In the genomic region with DNA sequence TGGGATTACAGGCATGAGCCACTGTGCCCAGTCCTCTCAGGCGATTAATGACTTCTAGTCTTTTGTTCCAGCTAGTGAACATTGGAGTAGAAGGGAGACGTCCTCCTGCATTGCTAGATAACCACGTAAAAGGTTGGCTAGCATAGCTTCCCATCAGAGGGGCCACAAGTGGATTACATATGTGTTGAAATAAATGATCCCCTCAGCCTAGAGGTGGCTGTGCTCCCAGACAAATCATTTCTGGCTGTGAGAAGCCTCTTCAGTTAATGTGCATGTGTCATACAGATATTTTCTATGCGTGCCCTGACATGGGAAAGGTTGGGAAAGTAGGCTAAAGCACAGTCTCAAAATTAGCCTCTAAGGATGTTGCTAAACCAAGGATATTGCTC, we compare ENCODE assay signal across 17 cellular contexts. TPM values are rescaled to one million over a fixed set of nuclear protein-coding genes. Genes with fewer than 3 reads are reported as not detected.
DNase-seq lines count a peak whose midpoint lies in the region; ATAC-seq lines count a peak whose summit lies in the region.
"Had no signal": no experiment of that assay in that cellular context is flagged by ENCODE, and none has a peak within 500 bp of the region (broad histone marks: within the 10 kb centered on the region; RNA-seq: fewer than 3 reads in every experiment).

No MANE protein-coding gene starts in this region.

- H3K27ac ChIP-seq in subcutaneous abdominal adipose tissue (ENCODE audit: low read depth, low read length) = peak overlapping the region; percentile 79
- H3K27ac ChIP-seq: 22Rv1 had no signal

- H3K4me3 ChIP-seq in subcutaneous abdominal adipose tissue (ENCODE audit: low read depth in 1 of 5, low read length in 5 of 5) = no peak overlapping the region

- peaks cover 0 to 68% (median 47%) of the 10 kb centered on the region in 5 donors for H3K4me1 ChIP-seq in subcutaneous abdominal adipose tissue (ENCODE audit: control insufficient read depth in 5 of 5, insufficient read depth in 5 of 5, low read length in 5 of 5)

- H3K4me1 Mint-ChIP-seq in activated T-helper 17 cell treated with anti-CD3 and anti-CD28 coated beads, Interleukin-2, amount 50 U/mL, for 72 hours = peaks cover 81% of the 10 kb centered on the region

- H3K4me3 Mint-ChIP-seq in activated T-helper 17 cell treated with anti-CD3 and anti-CD28 coated beads, Interleukin-2, amount 50 U/mL, for 72 hours = peak overlapping the region; percentile 33
- H3K4me3 Mint-ChIP-seq: activated CD8-positive, alpha-beta T cell treated with anti-CD3 and anti-CD28 coated beads, Interleukin-2, amount 10 ng/mL, durations not matched to agents 7 days and 5 days; HFFc6 had no signal

- no peaks in the 10 kb centered on the region for H3K9me3 ChIP-seq in subcutaneous abdominal adipose tissue (ENCODE audit: control insufficient read depth in 5 of 5, low read length in 5 of 5)

- peak overlapping the region; percentile 18 for H3K27ac Mint-ChIP-seq in activated T-helper 17 cell treated with anti-CD3 and anti-CD28 coated beads, Interleukin-2, amount 50 U/mL, for 72 hours
- H3K27ac Mint-ChIP-seq: activated CD8-positive, alpha-beta T cell treated with anti-CD3 and anti-CD28 coated beads, Interleukin-2, amount 10 ng/mL, durations not matched to agents 7 days and 5 days; HFFc6 had no signal

- peaks cover 11% of the 10 kb centered on the region for H3K36me3 Mint-ChIP-seq in activated T-helper 17 cell treated with anti-CD3 and anti-CD28 coated beads, Interleukin-2, amount 50 U/mL, for 72 hours (ENCODE audit: low read depth)

- intact Hi-C loops in left ventricle myocardium superior (cut with micrococcal nuclease) = no loop called here

- ATAC-seq in activated T-helper 17 cell treated with anti-CD3 and anti-CD28 coated beads, Interleukin-2, amount 50 U/mL, for 72 hours (replicated peaks) = no peak
- ATAC-seq in left ventricle myocardium superior = peak; percentile 68
- ATAC-seq in GM21526 (IDR thresholded peaks at IDR 0.05; ENCODE audit: low FRiP score, unreplicated experiment) = no peak
- ATAC-seq: activated CD8-positive, alpha-beta T cell treated with anti-CD3 and anti-CD28 coated beads, Interleukin-2, amount 10 ng/mL, durations not matched to agents 7 days and 5 days; effector memory CD8-positive, alpha-beta T cell had no signal

- H3K9me3 Mint-ChIP-seq in activated T-helper 17 cell treated with anti-CD3 and anti-CD28 coated beads, Interleukin-2, amount 50 U/mL, for 72 hours = no peaks in the 10 kb centered on the region
- H3K9me3 Mint-ChIP-seq: effector memory CD8-positive, alpha-beta T cell; HFFc6 had no signal

- H3K27me3 Mint-ChIP-seq in activated T-helper 17 cell treated with anti-CD3 and anti-CD28 coated beads, Interleukin-2, amount 50 U/mL, for 72 hours = no peaks in the 10 kb centered on the region
- H3K27me3 Mint-ChIP-seq: effector memory CD8-positive, alpha-beta T cell had no signal

- H3K36me3 ChIP-seq in subcutaneous abdominal adipose tissue (ENCODE audit: control insufficient read depth in 5 of 5, insufficient read depth in 5 of 5, low read length in 5 of 5) = no peaks in the 10 kb centered on the region

- peak; percentile 39 for DNase-seq in NCI-H1105 treated with DMSO at 0.1 percent for 48 hours (lab: John Stamatoyannopoulos, UW)
- DNase-seq in NCI-H1105 (lab: John Stamatoyannopoulos, UW) = no peak
- no peak for DNase-seq in left ventricle myocardium superior
- no peak for DNase-seq in T-helper 2 cell
- DNase-seq in SKM-1 (lab: John Stamatoyannopoulos, UW; ENCODE audit: unreplicated experiment) = no peak
- DNase-seq: activated CD8-positive, alpha-beta T cell treated with anti-CD3 and anti-CD28 coated beads, Interleukin-2, amount 10 ng/mL, durations not matched to agents 7 days and 5 days; activated gamma-delta T cell; Calu3; effector memory CD8-positive, alpha-beta T cell; HFFc6; NK-92 treated with Interleukin-12 subunit alpha and Interleukin-12 subunit beta, amount 100 ng/mL, for 24 hours; retina; stimulated activated naive CD4-positive, alpha-beta T cell had no signal

- no peaks in the 10 kb centered on the region for H3K27me3 ChIP-seq in subcutaneous abdominal adipose tissue (ENCODE audit: control insufficient read depth in 5 of 5, insufficient read depth in 4 of 5, low read length in 5 of 5)

- H3K9ac ChIP-seq in subcutaneous abdominal adipose tissue (ENCODE audit: low read length in 5 of 5) = peak overlapping the region in 3 of 5 donors; percentile 7 to 32 (median 26)

RNA-seq across cellular contexts. Expression of gene USP3, which starts 17.7 kb away (rescaled TPM):
- total RNA-seq in activated T-helper 17 cell treated with anti-CD3 and anti-CD28 coated beads, Interleukin-2, amount 50 U/mL, for 72 hours = 100 to 1,000 TPM in 1 of 2 donors, 10 to 100 TPM in 1; 60.9 to 102 TPM
- 18.1 TPM for total RNA-seq in left ventricle myocardium superior
